Comparison of ENCODE assay signal across 1 cellular context in genomic region chr10:24370877-24371276, GRCh38.
TF ChIP-seq lines count a peak whose summit lies in the region.

No MANE protein-coding gene starts in this region.

TF ChIP-seq in H1, 55 proteins besides CTCF, POLR2A, EP300 and RAD21 (continued from another document):
- TF ChIP-seq ZNF274 (IDR thresholded peaks at IDR 0.05; ENCODE audit: borderline replicate concordance, extremely low read depth, low read length) (no peak), GABPA (IDR thresholded peaks at IDR 0.05; ENCODE audit: borderline replicate concordance, insufficient read depth, low read length) (no peak), FOSL1 (IDR thresholded peaks at IDR 0.05; ENCODE audit: insufficient read depth, low read depth, low read length) (no peak), GTF2F1 (IDR thresholded peaks at IDR 0.05; ENCODE audit: borderline replicate concordance, low read depth, low read length) (no peak), TCF12 (IDR thresholded peaks at IDR 0.05; ENCODE audit: low read depth, low read length) (no peak), POU5F1 (IDR thresholded peaks at IDR 0.05; ENCODE audit: low read depth, low read length) (no peak), E2F6 (IDR thresholded peaks at IDR 0.05) (no peak), SP4 (IDR thresholded peaks at IDR 0.05; ENCODE audit: low read length) (no peak), MAFK (IDR thresholded peaks at IDR 0.05; ENCODE audit: low read depth, low read length) (no peak), EZH2 (IDR thresholded peaks at IDR 0.05; ENCODE audit: low read depth, low read length, severe bottlenecking) (no peak), JUN (IDR thresholded peaks at IDR 0.05; ENCODE audit: low read depth, low read length) (no peak), SIX5 (IDR thresholded peaks at IDR 0.05; ENCODE audit: low read depth, low read length) (no peak)
